29 cellular contexts compared by ENCODE assay signal in genomic region chr17:61227866-61228265, GRCh38.
"Had no signal": no experiment of that assay in that cellular context is flagged by ENCODE, and none has a peak within 500 bp of the region (broad histone marks: within the 10 kb centered on the region; RNA-seq: fewer than 3 reads in every experiment).

No MANE protein-coding gene starts in this region.

- H3K27me3 Mint-ChIP-seq: activated CD8-positive, alpha-beta T cell treated with anti-CD3 and anti-CD28 coated beads for 36 hours; activated naive CD8-positive, alpha-beta T cell; activated T-helper 17 cell treated with anti-CD3 and anti-CD28 coated beads, Interleukin-2, amount 50 U/mL, for 72 hours; central memory CD8-positive, alpha-beta T cell; dendritic cell treated with granulocyte-macrophage colony-stimulating factor and Interleukin-4, amounts not matched to agents 40 ng/mL and 50 ng/mL, for 4 days had no signal

- H3K36me3 ChIP-seq: brain microvascular endothelial cell had no signal

- H3K27me3 ChIP-seq: brain microvascular endothelial cell, dorsolateral prefrontal cortex had no signal

- H3K27ac Mint-ChIP-seq: activated CD8-positive, alpha-beta T cell treated with anti-CD3 and anti-CD28 coated beads for 36 hours; activated naive CD8-positive, alpha-beta T cell; activated T-helper 17 cell treated with anti-CD3 and anti-CD28 coated beads, Interleukin-2, amount 50 U/mL, for 72 hours; dendritic cell treated with granulocyte-macrophage colony-stimulating factor and Interleukin-4, amounts not matched to agents 40 ng/mL and 50 ng/mL, for 4 days; endodermal cell had no signal

- H3K4me3 Mint-ChIP-seq: activated CD8-positive, alpha-beta T cell treated with anti-CD3 and anti-CD28 coated beads for 36 hours; activated naive CD8-positive, alpha-beta T cell; activated T-cell treated with anti-CD3 and anti-CD28 coated beads, Interleukin-2, amount 50 U/mL, for 4 hours; activated T-helper 17 cell treated with anti-CD3 and anti-CD28 coated beads, Interleukin-2, amount 50 U/mL, for 72 hours; central memory CD8-positive, alpha-beta T cell; dendritic cell treated with granulocyte-macrophage colony-stimulating factor and Interleukin-4, amounts not matched to agents 40 ng/mL and 50 ng/mL, for 4 days; endodermal cell had no signal

- DNase-seq: activated CD4-positive, alpha-beta T cell treated with anti-CD3 and anti-CD28 coated beads for 1 hour; activated CD4-positive, alpha-beta T cell treated with anti-CD3 and anti-CD28 coated beads for 48 hours; activated CD4-positive, alpha-beta T cell treated with anti-CD3 and anti-CD28 coated beads, Interleukin-2, amount 50 U/mL, for 1 hour; activated CD4-positive, alpha-beta T cell treated with anti-CD3 and anti-CD28 coated beads, Interleukin-2, amount 50 U/mL, for 48 hours; activated CD8-positive, alpha-beta memory T cell treated with anti-CD3 and anti-CD28 coated beads for 24 hours; activated CD8-positive, alpha-beta T cell treated with anti-CD3 and anti-CD28 coated beads for 36 hours; activated effector memory CD4-positive, alpha-beta T cell treated with Interleukin-2 at 50 U/mL for 16 hours; activated gamma-delta T cell treated with Interleukin-2 at 50 U/mL for 16 hours; activated naive CD4-positive, alpha-beta T cell treated with anti-CD3 and anti-CD28 coated beads, Interleukin-2, amount 50 U/mL, for 16 hours; activated naive CD4-positive, alpha-beta T cell treated with Interleukin-2 at 50 U/mL for 16 hours; activated T-cell treated with anti-CD3 and anti-CD28 coated beads, Interleukin-2, amount 50 U/mL, for 4 hours; amniotic stem cell; anterior cingulate cortex; brain microvascular endothelial cell; dorsolateral prefrontal cortex; effector memory CD4-positive, alpha-beta T cell; endodermal cell; foreskin fibroblast; head of caudate nucleus; T-helper 2 cell had no signal

- ATAC-seq: activated CD8-positive, alpha-beta T cell treated with anti-CD3 and anti-CD28 coated beads for 36 hours; activated T-cell treated with anti-CD3 and anti-CD28 coated beads, Interleukin-2, amount 50 U/mL, for 4 hours; activated T-helper 17 cell treated with anti-CD3 and anti-CD28 coated beads, Interleukin-2, amount 50 U/mL, for 72 hours; esophagus mucosa had no signal

- FAIRE-seq: astrocyte, bronchial epithelial cell, frontal cortex had no signal

- H3K27ac ChIP-seq: brain microvascular endothelial cell, coronary artery, dorsolateral prefrontal cortex had no signal

- H3K4me3 ChIP-seq: coronary artery, dorsolateral prefrontal cortex had no signal

- H3K9me3 Mint-ChIP-seq: activated CD8-positive, alpha-beta T cell treated with anti-CD3 and anti-CD28 coated beads for 36 hours; activated T-cell treated with anti-CD3 and anti-CD28 coated beads, Interleukin-2, amount 50 U/mL, for 4 hours; activated T-helper 17 cell treated with anti-CD3 and anti-CD28 coated beads, Interleukin-2, amount 50 U/mL, for 72 hours; central memory CD8-positive, alpha-beta T cell; dendritic cell treated with granulocyte-macrophage colony-stimulating factor and Interleukin-4, amounts not matched to agents 40 ng/mL and 50 ng/mL, for 4 days; endodermal cell had no signal
